ENCODE assay signal across 11 cellular contexts in the genomic region with DNA sequence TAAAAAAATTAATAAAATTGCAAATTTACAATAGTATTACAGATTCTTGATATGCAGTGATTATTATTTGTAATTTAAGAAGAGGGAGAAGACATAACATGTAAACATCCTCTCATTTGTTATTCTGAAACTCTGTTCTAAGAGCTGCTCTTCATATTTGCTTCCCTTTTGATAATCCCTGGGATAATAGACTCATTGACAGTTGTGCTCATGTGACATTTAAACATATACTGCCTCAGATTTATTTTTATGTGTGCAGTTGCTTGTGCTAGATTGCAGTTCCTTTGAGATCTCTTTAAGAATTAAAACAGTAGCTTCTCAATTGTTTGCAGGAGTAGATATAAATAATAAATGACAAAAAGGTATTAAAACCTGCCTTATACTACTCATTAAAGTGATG.
"Had no signal": no experiment of that assay in that cellular context is flagged by ENCODE, and none has a peak within 500 bp of the region (broad histone marks: within the 10 kb centered on the region; RNA-seq: fewer than 3 reads in every experiment).

No MANE protein-coding gene starts in this region.

- DNase-seq: GM23248, GOT3, H7, H9, HCEC 1CT, HFFc6 had no signal

- H3K4me3 ChIP-seq: GM23248, GM23338, HAP-1 had no signal

- H3K9ac ChIP-seq: GM23248 had no signal

- H3K27ac ChIP-seq: GM23248 had no signal

- FAIRE-seq: H1, H54 had no signal

- ATAC-seq: GM23338, HCT116 had no signal

- H3K27ac Mint-ChIP-seq: GM23338, H9, HFFc6 had no signal

- H3K4me1 Mint-ChIP-seq: GM23338, H9 had no signal

- H3K4me1 ChIP-seq: HAP-1 had no signal

- H3K4me3 Mint-ChIP-seq: GM23338, H9, HFFc6 had no signal

- H3K36me3 ChIP-seq: HAP-1 had no signal

- H3K9me3 ChIP-seq: HAP-1 had no signal
